ENCODE assay signal across 8 cellular contexts in genomic region chr9:123401879-123402513, GRCh38. TPM values are rescaled to one million over a fixed set of nuclear protein-coding genes. Genes with fewer than 3 reads are reported as not detected.
A peak's percentile ranks its signal among the peaks of the same experiment; 100 is the strongest.
DNase-seq lines count a peak whose midpoint lies in the region; ATAC-seq and TF ChIP-seq lines count a peak whose summit lies in the region.

No MANE protein-coding gene starts in this region.

- BruUV-seq in Calu3 (replicated peaks; lab: Mats Ljungman, UMichigan), result no TSS peak

- no peak overlapping the region for H3K27ac ChIP-seq in OCI-LY1 (ENCODE audit: low read depth, low read length, poor library complexity, severe bottlenecking)

- H3K4me3 Mint-ChIP-seq in Calu3 (ENCODE audit: low read depth, unreplicated experiment), result no peak overlapping the region
- H3K4me3 Mint-ChIP-seq in mesothelial cell of epicardium, result no peak overlapping the region

- TF ChIP-seq CTCF in Calu3 (IDR thresholded peaks at IDR 0.05; ENCODE audit: unreplicated experiment) (peak; percentile 41), OCI-LY1 (IDR thresholded peaks at IDR 0.05; ENCODE audit: low read length) (peak; percentile 85), mesothelial cell of epicardium (IDR thresholded peaks at IDR 0.05; ENCODE audit: unreplicated experiment) (peak; percentile 75)

- peak; percentile 23 for DNase-seq in Calu3
- peak; percentile 38 to 59 for DNase-seq in HAP-1 (ENCODE audit: low spot score in 2 of 2)
- DNase-seq in dermis microvascular lymphatic vessel endothelial cell (ENCODE audit: low read depth in 2 of 2), result peak; percentile 20 to 55
- DNase-seq in mesothelial cell of epicardium (ENCODE audit: low spot score in 2 of 2, unreplicated experiment in 2 of 2), result no peak
- DNase-seq in activated naive CD4-positive, alpha-beta T cell (lab: John Stamatoyannopoulos, UW), result no peak

- H3K27ac Mint-ChIP-seq in Calu3 (ENCODE audit: unreplicated experiment) (no peak overlapping the region), mesothelial cell of epicardium (no peak overlapping the region)

- H3K4me3 ChIP-seq in HAP-1 (no peak overlapping the region), OCI-LY1 (ENCODE audit: low read depth, low read length, poor library complexity, severe bottlenecking) (no peak overlapping the region)

- H3K79me2 ChIP-seq in OCI-LY1 (ENCODE audit: insufficient read depth, low read length), result no peaks in the 10 kb centered on the region

- H3K36me3 ChIP-seq in HAP-1 (replicated peaks), result no peaks in the 10 kb centered on the region
- no peaks in the 10 kb centered on the region for H3K36me3 ChIP-seq in OCI-LY1 (ENCODE audit: insufficient read depth, low read length)

- H3K4me1 ChIP-seq in HAP-1 (peaks cover 7% of the 10 kb centered on the region), OCI-LY1 (ENCODE audit: insufficient read depth, low read length, severe bottlenecking) (no peaks in the 10 kb centered on the region)

- no peaks in the 10 kb centered on the region for H3F3A ChIP-seq in OCI-LY1 (ENCODE audit: insufficient read depth, low read length)

- no peak overlapping the region for H2AFZ ChIP-seq in OCI-LY1 (ENCODE audit: low read length)

- H3K27me3 ChIP-seq in HAP-1 (ENCODE audit: low read depth) (no peaks in the 10 kb centered on the region), OCI-LY1 (ENCODE audit: insufficient read depth, low read length) (no peaks in the 10 kb centered on the region)

- H3K4me2 ChIP-seq in OCI-LY1 (ENCODE audit: low read length), result no peak overlapping the region

- no peaks in the 10 kb centered on the region for H3K27me3 Mint-ChIP-seq in Calu3 (ENCODE audit: unreplicated experiment)
- no peaks in the 10 kb centered on the region for H3K27me3 Mint-ChIP-seq in mesothelial cell of epicardium (ENCODE audit: low read depth)

- H3K36me3 Mint-ChIP-seq in Calu3 (ENCODE audit: insufficient read depth, unreplicated experiment), result no peaks in the 10 kb centered on the region
- H3K36me3 Mint-ChIP-seq in mesothelial cell of epicardium, result peaks cover 5% of the 10 kb centered on the region

- no peaks in the 10 kb centered on the region for H3K9me3 Mint-ChIP-seq in Calu3 (ENCODE audit: low read depth, unreplicated experiment)
- H3K9me3 Mint-ChIP-seq in mesothelial cell of epicardium, result no peaks in the 10 kb centered on the region

- H3K9me3 ChIP-seq in HAP-1 (no peaks in the 10 kb centered on the region), OCI-LY1 (ENCODE audit: low read length) (no peaks in the 10 kb centered on the region)

- in situ Hi-C loops in HAP-1 (cut with MboI; ENCODE audit: low sequenced_read_pairs), result loop anchor here (10.0 kb wide), 1 partner anchor 643 kb away; no protein-coding TSS in a partner anchor

- ATAC-seq in HG03457 (IDR thresholded peaks at IDR 0.05; ENCODE audit: unreplicated experiment) (no peak), HG02852 (IDR thresholded peaks at IDR 0.05; ENCODE audit: unreplicated experiment) (no peak)

- H3K9ac ChIP-seq in OCI-LY1 (ENCODE audit: low read length), result no peak overlapping the region

- H3K9me2 ChIP-seq in OCI-LY1 (ENCODE audit: low read depth, low read length), result no peaks in the 10 kb centered on the region

- H4K20me1 ChIP-seq in OCI-LY1 (ENCODE audit: insufficient read depth, low read length), result no peaks in the 10 kb centered on the region

- intact Hi-C loops in Calu3 (cut with micrococcal nuclease; ENCODE audit: unreplicated experiment), result no loop called here

- CTCF ChIA-PET in Calu3 (lab: Charles Lee), result interaction anchor here (0.8 kb wide), 1 partner anchor 636 kb away, joined by 3 read pairs; no protein-coding TSS in a partner anchor

- H3K4me1 Mint-ChIP-seq in Calu3 (ENCODE audit: low read depth, unreplicated experiment), result no peaks in the 10 kb centered on the region
- H3K4me1 Mint-ChIP-seq in mesothelial cell of epicardium, result peaks cover 12% of the 10 kb centered on the region

RNA-seq across cellular contexts. Expression of gene CRB2, which starts 46.0 kb away (rescaled TPM):
- total RNA-seq in Calu3 (2022), result not detected in 2 replicates
- total RNA-seq in dermis microvascular lymphatic vessel endothelial cell, result not detected in 2 replicates
- total RNA-seq in mesothelial cell of epicardium, result 35.1 to 43.0 TPM (median 41.0 TPM) in 3 replicates

Comparison
In these comparisons a context has a peak if more than half of its experiments do, and no peak if none do; other contexts are left out.
1. DNase-seq: peak in Calu3 (single experiment), HAP-1 (2 of 2) and dermis microvascular lymphatic vessel endothelial cell (2 of 2); none in mesothelial cell of epicardium (0 of 2) and activated naive CD4-positive, alpha-beta T cell (0 of 4).
2. RNA of gene CRB2, which starts 46.0 kb away (total RNA-seq): 35.1 to 43.0 TPM in mesothelial cell of epicardium; not detected in Calu3 and not detected in dermis microvascular lymphatic vessel endothelial cell; every median in the first group is over 10 times any median in the second.
3. Peak in every context shown above with its lines, with median percentiles within 50 percentile points of each other: CTCF ChIP-seq.